ENCODE assay signal across 15 cellular contexts in genomic region chr3:73498764-73499622, GRCh38.
DNase-seq lines count a peak whose midpoint lies in the region; ATAC-seq, FAIRE-seq and TF ChIP-seq lines count a peak whose summit lies in the region.
"Had no signal": no experiment of that assay in that cellular context is flagged by ENCODE, and none has a peak within 500 bp of the region (broad histone marks: within the 10 kb centered on the region; RNA-seq: fewer than 3 reads in every experiment).

No MANE protein-coding gene starts in this region.

- DNase-seq in GM12891 (ENCODE audit: insufficient read length, low spot score): no peak
- DNase-seq in Right ventricle myocardium superior: peak; percentile 47
- DNase-seq in left colon: no peak
- no peak for DNase-seq in SK-N-DZ (ENCODE audit: low spot score)
- no peak for DNase-seq in hepatic stellate cell (ENCODE audit: low spot score)
- DNase-seq in occipital lobe (lab: John Stamatoyannopoulos, UW): no peak
- DNase-seq: CD4-positive, CD25-positive, alpha-beta regulatory T cell; foreskin fibroblast; NCI-H2171; OCI-M1; T-helper 17 cell had no signal

- intact Hi-C loops in Right ventricle myocardium superior (cut with DNase I) (no loop called here), left colon (cut with DNase I, micrococcal nuclease) (no loop called here)

- no peak for TF ChIP-seq POLR2A in GM12891 (IDR thresholded peaks at IDR 0.05; ENCODE audit: low read depth, low read length)

- ATAC-seq in GM19035 (IDR thresholded peaks at IDR 0.05; ENCODE audit: unreplicated experiment) (peak; percentile 41), HG03342 (IDR thresholded peaks at IDR 0.05; ENCODE audit: unreplicated experiment) (peak; percentile 53), Right ventricle myocardium superior (ENCODE audit: poor library complexity) (peak; percentile 81), left colon (no peak)
- ATAC-seq: HCT116, T-helper 17 cell had no signal

- peak; percentile 20 for FAIRE-seq in GM12891 (lab: Jason Lieb, UNC)
- FAIRE-seq: GM19239 had no signal

TF ChIP-seq in GM12891, 5 proteins besides CTCF, POLR2A, EP300 and RAD21:
- TF ChIP-seq POU2F2 (IDR thresholded peaks at IDR 0.05; ENCODE audit: low read depth, low read length) (no peak), PAX5 (IDR thresholded peaks at IDR 0.05; ENCODE audit: insufficient read depth, low read length, severe bottlenecking) (no peak), SPI1 (IDR thresholded peaks at IDR 0.05; ENCODE audit: low read depth, low read length) (no peak), TAF1 (IDR thresholded peaks at IDR 0.05; ENCODE audit: low read depth, low read length) (no peak)
